8 cellular contexts compared by ENCODE assay signal in genomic region chr7:54841772-54842707, GRCh38.
DNase-seq lines count a peak whose midpoint lies in the region; ATAC-seq and TF ChIP-seq lines count a peak whose summit lies in the region.

No MANE protein-coding gene starts in this region.

- no peaks in the 10 kb centered on the region for H4K20me1 ChIP-seq in fibroblast of lung (ENCODE audit: control insufficient read depth, extremely low read depth, insufficient read depth, low read length)
- no peaks in the 10 kb centered on the region for H4K20me1 ChIP-seq in smooth muscle cell (ENCODE audit: low read depth)

- H3K27ac ChIP-seq in fibroblast of lung (ENCODE audit: insufficient read depth, low read length), result peak overlapping the region; percentile 48
- no peak overlapping the region for H3K27ac ChIP-seq in smooth muscle cell (ENCODE audit: low read depth)

- no peak for ATAC-seq in GM18520 (IDR thresholded peaks at IDR 0.05; ENCODE audit: unreplicated experiment)

- H3K27me3 ChIP-seq in NT2/D1 (ENCODE audit: insufficient read depth, insufficient read length) (no peaks in the 10 kb centered on the region), fibroblast of lung (ENCODE audit: control insufficient read depth, insufficient read depth, low read length) (no peaks in the 10 kb centered on the region), smooth muscle cell (ENCODE audit: low read depth) (no peaks in the 10 kb centered on the region)

- H3K4me1 ChIP-seq in NT2/D1 (ENCODE audit: insufficient read depth, insufficient read length) (no peaks in the 10 kb centered on the region), fibroblast of lung (ENCODE audit: control insufficient read depth, extremely low read depth, insufficient read depth, low read length) (peaks cover 15% of the 10 kb centered on the region), smooth muscle cell (ENCODE audit: low read depth) (peaks cover 5% of the 10 kb centered on the region)

- H3K9me3 ChIP-seq in NT2/D1 (ENCODE audit: insufficient read depth, low read length) (no peaks in the 10 kb centered on the region), fibroblast of lung (ENCODE audit: control insufficient read depth, insufficient read depth, low read depth, low read length) (no peaks in the 10 kb centered on the region), smooth muscle cell (replicated peaks; ENCODE audit: low read depth) (no peaks in the 10 kb centered on the region)

- 56% methylated on average over 8 of the region's 8 CpGs for WGBS in smooth muscle cell (ENCODE audit: low lambda C conversion rate)

- no peaks in the 10 kb centered on the region for H3K36me3 ChIP-seq in NT2/D1 (ENCODE audit: insufficient read depth, insufficient read length, low read length)
- no peaks in the 10 kb centered on the region for H3K36me3 ChIP-seq in fibroblast of lung (ENCODE audit: control insufficient read depth, insufficient read depth, low read length)
- no peaks in the 10 kb centered on the region for H3K36me3 ChIP-seq in smooth muscle cell (ENCODE audit: low read depth)

- H2AFZ ChIP-seq in fibroblast of lung (ENCODE audit: low read length) (peak overlapping the region; percentile 45), smooth muscle cell (ENCODE audit: low read depth) (peak overlapping the region; percentile 12)

- H3K4me3 ChIP-seq in NT2/D1 (ENCODE audit: insufficient read length, low read depth) (no peak overlapping the region), fibroblast of lung (replicated peaks in 1 of 4; ENCODE audit: control extremely low read depth in 1 of 4, insufficient read depth in 1 of 4, low read depth in 3 of 4, low read length in 4 of 4) (no peak overlapping the region), smooth muscle cell (no peak overlapping the region)

- H3K9ac ChIP-seq in NT2/D1 (ENCODE audit: insufficient read length, low read depth) (no peak overlapping the region), fibroblast of lung (ENCODE audit: insufficient read depth, low read length) (no peak overlapping the region), smooth muscle cell (ENCODE audit: low read depth) (no peak overlapping the region)

- DNase-seq in NCI-H82 (lab: John Stamatoyannopoulos, UW), result peak; percentile 14
- no peak for DNase-seq in NCI-H82 treated with DMSO at 0.1 percent for 48 hours (lab: John Stamatoyannopoulos, UW; ENCODE audit: unreplicated experiment)
- DNase-seq in NT2/D1 (ENCODE audit: low read depth, low spot score), result peak; percentile 23
- DNase-seq in fibroblast of lung (ENCODE audit: low read depth in 2 of 2), result peak; percentile 84 to 87
- DNase-seq in smooth muscle cell (lab: John Stamatoyannopoulos, UW; ENCODE audit: unreplicated experiment), result no peak
- no peak for DNase-seq in NCI-H1694 (lab: John Stamatoyannopoulos, UW)
- no peak for DNase-seq in COLO668 (lab: John Stamatoyannopoulos, UW; ENCODE audit: unreplicated experiment)

- no peaks in the 10 kb centered on the region for H3K79me2 ChIP-seq in fibroblast of lung (ENCODE audit: control insufficient read depth, insufficient read depth, low read length)
- no peaks in the 10 kb centered on the region for H3K79me2 ChIP-seq in smooth muscle cell (ENCODE audit: low read depth)

- H3F3A ChIP-seq in smooth muscle cell (ENCODE audit: low read depth), result no peaks in the 10 kb centered on the region

- peak overlapping the region; percentile 32 for H3K4me2 ChIP-seq in fibroblast of lung (ENCODE audit: extremely low read depth, insufficient read depth, low read length)
- no peak overlapping the region for H3K4me2 ChIP-seq in smooth muscle cell

- TF ChIP-seq CTCF in fibroblast of lung (conservative IDR thresholded peaks at IDR 0.05 in 1 of 2, IDR thresholded peaks at IDR 0.05 in 1 of 2; ENCODE audit: low read depth in 1 of 2, low read length in 2 of 2), result peak; percentile 17 to 36
- peak; percentile 40 for TF ChIP-seq CTCF in smooth muscle cell (IDR thresholded peaks at IDR 0.05; ENCODE audit: borderline replicate concordance, insufficient read depth, poor library complexity, severe bottlenecking)

Comparison
In these comparisons a context has a peak if more than half of its experiments do, and no peak if none do; other contexts are left out.
1. DNase-seq: peak in NCI-H82 (single experiment), NT2/D1 (single experiment) and fibroblast of lung (2 of 2); none in NCI-H82 treated with DMSO at 0.1 percent for 48 hours (single experiment), smooth muscle cell (single experiment), NCI-H1694 (single experiment) and COLO668 (single experiment).